13 cellular contexts compared by ENCODE assay signal in genomic region chr17:60231691-60232090, GRCh38.
DNase-seq lines count a peak whose midpoint lies in the region; TF ChIP-seq lines count a peak whose summit lies in the region.
"Had no signal": no experiment of that assay in that cellular context is flagged by ENCODE, and none has a peak within 500 bp of the region (broad histone marks: within the 10 kb centered on the region; RNA-seq: fewer than 3 reads in every experiment).

No MANE protein-coding gene starts in this region.

- TF ChIP-seq CTCF in epithelial cell of esophagus (IDR thresholded peaks at IDR 0.05; ENCODE audit: insufficient read depth, low read depth, low read length, missing control alignments) = no peak

- peak; percentile 6 for DNase-seq in NCI-H2227 (lab: John Stamatoyannopoulos, UW; ENCODE audit: unreplicated experiment)
- DNase-seq in NCI-H2227 treated with DMSO at 0.1 percent for 48 hours (lab: John Stamatoyannopoulos, UW) = no peak
- peak; percentile 67 for DNase-seq in SK-MEL-5 (ENCODE audit: low read depth, low spot score)
- DNase-seq in epithelial cell of esophagus (ENCODE audit: low read depth) = peak; percentile 53
- DNase-seq in renal cortical epithelial cell (ENCODE audit: low read depth) = peak; percentile 50
- no peak for DNase-seq in NCI-H345 treated with DMSO at 0.1 percent for 48 hours (lab: John Stamatoyannopoulos, UW; ENCODE audit: unreplicated experiment)
- no peak for DNase-seq in NCI-H2196 treated with DMSO at 0.1 percent for 48 hours (lab: John Stamatoyannopoulos, UW; ENCODE audit: unreplicated experiment)
- no peak for DNase-seq in activated CD8-positive, alpha-beta memory T cell treated with anti-CD3 and anti-CD28 coated beads, Interleukin-2, amount 50 U/mL, for 4 hours
- DNase-seq: activated CD4-positive, alpha-beta T cell treated with anti-CD3 and anti-CD28 coated beads for 48 hours; activated naive CD4-positive, alpha-beta T cell treated with anti-CD3 and anti-CD28 coated beads, Interleukin-2, amount 10 ng/mL, durations not matched to agents 7 days and 5 days; effector memory CD4-positive, alpha-beta T cell; SIG-M5; tibial artery had no signal

- in situ Hi-C loops in SK-MEL-5 (cut with HindIII; ENCODE audit: low pct_unique_long_range_greater_than_20kb, low sequenced_read_pairs) = no loop called here

- H3K4me3 ChIP-seq in epithelial cell of esophagus (ENCODE audit: low read length) = no peak overlapping the region
- H3K4me3 ChIP-seq: tibial artery had no signal

Comparison
In these comparisons a context has a peak if more than half of its experiments do, and no peak if none do; other contexts are left out.
1. DNase-seq: peak in NCI-H2227 (single experiment), SK-MEL-5 (single experiment), epithelial cell of esophagus (single experiment) and renal cortical epithelial cell (single experiment); none in NCI-H2227 treated with DMSO at 0.1 percent for 48 hours (single experiment), NCI-H345 treated with DMSO at 0.1 percent for 48 hours (single experiment), NCI-H2196 treated with DMSO at 0.1 percent for 48 hours (single experiment) and activated CD8-positive, alpha-beta memory T cell treated with anti-CD3 and anti-CD28 coated beads, Interleukin-2, amount 50 U/mL, for 4 hours (single experiment).